Comparison of ENCODE assay signal across 13 cellular contexts in genomic region chr6:152316024-152316423, GRCh38.
A peak's percentile ranks its signal among the peaks of the same experiment; 100 is the strongest.
DNase-seq lines count a peak whose midpoint lies in the region; ATAC-seq and TF ChIP-seq lines count a peak whose summit lies in the region.
"Had no signal": no experiment of that assay in that cellular context is flagged by ENCODE, and none has a peak within 500 bp of the region (broad histone marks: within the 10 kb centered on the region; RNA-seq: fewer than 3 reads in every experiment).

No MANE protein-coding gene starts in this region.

- H2AFZ ChIP-seq in ACC112 (ENCODE audit: low read length, unreplicated experiment) = no peak overlapping the region

- H3K79me2 ChIP-seq in ACC112 (ENCODE audit: control insufficient read depth, insufficient read depth, low read length, unreplicated experiment) = no peaks in the 10 kb centered on the region

- H3K27ac ChIP-seq in ACC112 (ENCODE audit: low read depth, low read length) = peak overlapping the region; percentile 85
- H3K27ac ChIP-seq in RWPE2 (ENCODE audit: poor library complexity, severe bottlenecking) = peak overlapping the region; percentile 26
- H3K27ac ChIP-seq: Peyer's patch had no signal

- H3K27me3 Mint-ChIP-seq in nephron progenitor cell (ENCODE audit: low read depth, poor library complexity) (peaks cover 6% of the 10 kb centered on the region), MCF 10A (ENCODE audit: insufficient read depth, unreplicated experiment) (no peaks in the 10 kb centered on the region)
- peaks cover 0 to 3% (median 0%) of the 10 kb centered on the region in 5 donors for H3K27me3 Mint-ChIP-seq in naive thymus-derived CD8-positive, alpha-beta T cell
- H3K27me3 Mint-ChIP-seq: progenitor cell of endocrine pancreas had no signal

- peaks cover 23% of the 10 kb centered on the region for H3K4me1 ChIP-seq in ACC112 (ENCODE audit: control insufficient read depth, insufficient read depth, low read length, unreplicated experiment)
- H3K4me1 ChIP-seq in RWPE2 (ENCODE audit: insufficient read depth, poor library complexity, severe bottlenecking) = peaks cover 6% of the 10 kb centered on the region
- H3K4me1 ChIP-seq: Peyer's patch had no signal

- H3K27ac Mint-ChIP-seq in nephron progenitor cell (peak overlapping the region; percentile 54), MCF 10A (ENCODE audit: low read depth, unreplicated experiment) (no peak overlapping the region)
- peak overlapping the region in 1 of 10 donors; percentile 24 for H3K27ac Mint-ChIP-seq in naive thymus-derived CD8-positive, alpha-beta T cell
- H3K27ac Mint-ChIP-seq: progenitor cell of endocrine pancreas had no signal

- intact Hi-C loops in MCF 10A (cut with micrococcal nuclease) = no loop called here

- DNase-seq in RWPE2 (ENCODE audit: low spot score) (no peak), fibroblast of mammary gland (ENCODE audit: low read depth) (peak; percentile 77), nephron progenitor cell (no peak), MCF 10A (ENCODE audit: unreplicated experiment) (no peak)
- no peak for DNase-seq in NK-92 treated with Interleukin-12 subunit alpha and Interleukin-12 subunit beta, amount 100 ng/mL, for 24 hours (lab: John Stamatoyannopoulos, UW)
- no peak for DNase-seq in naive thymus-derived CD8-positive, alpha-beta T cell
- DNase-seq: activated CD8-positive, alpha-beta memory T cell treated with anti-CD3 and anti-CD28 coated beads, Interleukin-2, amount 50 U/mL, for 4 hours; left colon; Peyer's patch had no signal

- H3K9me3 Mint-ChIP-seq in nephron progenitor cell = no peaks in the 10 kb centered on the region
- H3K9me3 Mint-ChIP-seq in MCF 10A (ENCODE audit: unreplicated experiment) = no peaks in the 10 kb centered on the region
- H3K9me3 Mint-ChIP-seq in naive thymus-derived CD8-positive, alpha-beta T cell = no peaks in the 10 kb centered on the region

- no peaks in the 10 kb centered on the region for H3K36me3 Mint-ChIP-seq in nephron progenitor cell (ENCODE audit: low read depth)
- peaks cover 13% of the 10 kb centered on the region for H3K36me3 Mint-ChIP-seq in MCF 10A (ENCODE audit: insufficient read depth, unreplicated experiment)
- H3K36me3 Mint-ChIP-seq in naive thymus-derived CD8-positive, alpha-beta T cell = no peaks in the 10 kb centered on the region

- CTCF ChIA-PET in MCF 10A (lab: Yijun Ruan, JAX) = interaction anchor here (0.9 to 3.4 kb wide), 4 partner anchors 22 to 319 kb away, joined by 4 to 25 read pairs (median 5); no protein-coding TSS in a partner anchor

- peaks cover 8% of the 10 kb centered on the region for H3K4me1 Mint-ChIP-seq in nephron progenitor cell
- H3K4me1 Mint-ChIP-seq in MCF 10A (ENCODE audit: insufficient read depth, unreplicated experiment) = peaks cover 11% of the 10 kb centered on the region
- peaks cover 5 to 6% (median 6%) of the 10 kb centered on the region in 4 donors for H3K4me1 Mint-ChIP-seq in naive thymus-derived CD8-positive, alpha-beta T cell

- no peak for ATAC-seq in RWPE2 (ENCODE audit: low read depth)
- ATAC-seq in GM21381 (IDR thresholded peaks at IDR 0.05; ENCODE audit: unreplicated experiment) = no peak
- ATAC-seq in naive thymus-derived CD8-positive, alpha-beta T cell = no peak
- ATAC-seq: esophagus mucosa, left colon had no signal

- no peaks in the 10 kb centered on the region for H3K9me3 ChIP-seq in RWPE2 (ENCODE audit: severe bottlenecking)
- H3K9me3 ChIP-seq: Peyer's patch had no signal

- POLR2A ChIA-PET in MCF 10A (lab: Yijun Ruan, JAX) = interaction anchor here (1.3 to 4.5 kb wide), 2 partner anchors 14 to 18 kb away, joined by 3 to 22 read pairs; no protein-coding TSS in a partner anchor
- POLR2A ChIA-PET in naive thymus-derived CD8-positive, alpha-beta T cell (lab: Charles Lee) = no interaction called here

- no peaks in the 10 kb centered on the region for H3K27me3 ChIP-seq in ACC112 (ENCODE audit: insufficient read depth, low read length)
- H3K27me3 ChIP-seq in RWPE2 (ENCODE audit: insufficient read depth, poor library complexity, severe bottlenecking) = no peaks in the 10 kb centered on the region
- H3K27me3 ChIP-seq: Peyer's patch had no signal

- H3K4me3 Mint-ChIP-seq in nephron progenitor cell = no peak overlapping the region
- H3K4me3 Mint-ChIP-seq in MCF 10A (ENCODE audit: unreplicated experiment) = no peak overlapping the region
- no peak overlapping the region for H3K4me3 Mint-ChIP-seq in naive thymus-derived CD8-positive, alpha-beta T cell

- H3K4me3 ChIP-seq in ACC112 (ENCODE audit: low read depth, low read length) (no peak overlapping the region), RWPE2 (ENCODE audit: severe bottlenecking) (no peak overlapping the region), fibroblast of mammary gland (ENCODE audit: control insufficient read depth, low read depth, low read length) (no peak overlapping the region)
- H3K4me3 ChIP-seq: Peyer's patch had no signal

- H3K36me3 ChIP-seq in ACC112 (ENCODE audit: insufficient read depth, low read length) = peaks cover 15% of the 10 kb centered on the region; the same call in 1 of the 2 replicates
- H3K36me3 ChIP-seq in RWPE2 (ENCODE audit: low read depth) = no peaks in the 10 kb centered on the region

- TF ChIP-seq CTCF in RWPE2 (IDR thresholded peaks at IDR 0.05; ENCODE audit: poor library complexity, severe bottlenecking) = no peak
- TF ChIP-seq CTCF in fibroblast of mammary gland (conservative IDR thresholded peaks at IDR 0.05; ENCODE audit: control insufficient read depth, insufficient read depth, low read depth, low read length) = no peak
- no peak for TF ChIP-seq CTCF in nephron progenitor cell (IDR thresholded peaks at IDR 0.05)
- TF ChIP-seq CTCF in MCF 10A (IDR thresholded peaks at IDR 0.05; ENCODE audit: unreplicated experiment) = no peak

- BruUV-seq in MCF 10A (replicated peaks; lab: Mats Ljungman, UMichigan) = no TSS peak
